ENCODE assay signal across 1 cellular context in genomic region chr22:43869001-43869400, GRCh38.
TF ChIP-seq lines count a peak whose summit lies in the region.

No MANE protein-coding gene starts in this region.

TF ChIP-seq in GM23338, 12 proteins besides CTCF, POLR2A, EP300 and RAD21:
- TF ChIP-seq, protein P1, sequence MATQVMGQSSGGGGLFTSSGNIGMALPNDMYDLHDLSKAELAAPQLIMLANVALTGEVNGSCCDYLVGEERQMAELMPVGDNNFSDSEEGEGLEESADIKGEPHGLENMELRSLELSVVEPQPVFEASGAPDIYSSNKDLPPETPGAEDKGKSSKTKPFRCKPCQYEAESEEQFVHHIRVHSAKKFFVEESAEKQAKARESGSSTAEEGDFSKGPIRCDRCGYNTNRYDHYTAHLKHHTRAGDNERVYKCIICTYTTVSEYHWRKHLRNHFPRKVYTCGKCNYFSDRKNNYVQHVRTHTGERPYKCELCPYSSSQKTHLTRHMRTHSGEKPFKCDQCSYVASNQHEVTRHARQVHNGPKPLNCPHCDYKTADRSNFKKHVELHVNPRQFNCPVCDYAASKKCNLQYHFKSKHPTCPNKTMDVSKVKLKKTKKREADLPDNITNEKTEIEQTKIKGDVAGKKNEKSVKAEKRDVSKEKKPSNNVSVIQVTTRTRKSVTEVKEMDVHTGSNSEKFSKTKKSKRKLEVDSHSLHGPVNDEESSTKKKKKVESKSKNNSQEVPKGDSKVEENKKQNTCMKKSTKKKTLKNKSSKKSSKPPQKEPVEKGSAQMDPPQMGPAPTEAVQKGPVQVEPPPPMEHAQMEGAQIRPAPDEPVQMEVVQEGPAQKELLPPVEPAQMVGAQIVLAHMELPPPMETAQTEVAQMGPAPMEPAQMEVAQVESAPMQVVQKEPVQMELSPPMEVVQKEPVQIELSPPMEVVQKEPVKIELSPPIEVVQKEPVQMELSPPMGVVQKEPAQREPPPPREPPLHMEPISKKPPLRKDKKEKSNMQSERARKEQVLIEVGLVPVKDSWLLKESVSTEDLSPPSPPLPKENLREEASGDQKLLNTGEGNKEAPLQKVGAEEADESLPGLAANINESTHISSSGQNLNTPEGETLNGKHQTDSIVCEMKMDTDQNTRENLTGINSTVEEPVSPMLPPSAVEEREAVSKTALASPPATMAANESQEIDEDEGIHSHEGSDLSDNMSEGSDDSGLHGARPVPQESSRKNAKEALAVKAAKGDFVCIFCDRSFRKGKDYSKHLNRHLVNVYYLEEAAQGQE (IDR thresholded peaks at IDR 0.05; ENCODE audit: unreplicated experiment): peak; percentile 34
